Comparison of ENCODE assay signal across 1 cellular context in genomic region chr5:6518298-6519057, GRCh38.
TF ChIP-seq lines count a peak whose summit lies in the region.

No MANE protein-coding gene starts in this region.

TF ChIP-seq in GM12878, 131 proteins besides CTCF, POLR2A, EP300 and RAD21 (continued from another document):
- TF ChIP-seq ZBTB11 (CRISPR knock-in tag; IDR thresholded peaks at IDR 0.05) (no peak), PAX5 (IDR thresholded peaks at IDR 0.05; ENCODE audit: borderline replicate concordance, low read depth, low read length) (no peak), HDAC2 (IDR thresholded peaks at IDR 0.05) (no peak)
TF ChIP-seq in GM12878: peak in this region for 3.
